ENCODE assay signal across 10 cellular contexts in genomic region chr2:18299423-18300212, GRCh38.
DNase-seq lines count a peak whose midpoint lies in the region; ATAC-seq and TF ChIP-seq lines count a peak whose summit lies in the region.
"Had no signal": no experiment of that assay in that cellular context is flagged by ENCODE, and none has a peak within 500 bp of the region (broad histone marks: within the 10 kb centered on the region; RNA-seq: fewer than 3 reads in every experiment).

No MANE protein-coding gene starts in this region.

- intact Hi-C loops in PC-9 (cut with micrococcal nuclease; ENCODE audit: unreplicated experiment), result loop anchor here (1.0 to 5.0 kb wide), 2 partner anchors 48 to 66 kb away; no protein-coding TSS in a partner anchor
- intact Hi-C loops in activated CD4-positive, alpha-beta memory T cell treated with anti-CD3 and anti-CD28 coated beads for 36 hours (cut with micrococcal nuclease), result no loop called here

- BruUV-seq in PC-9 (replicated peaks; lab: Mats Ljungman, UMichigan), result no TSS peak

- H4K20me1 ChIP-seq in PC-9 (ENCODE audit: insufficient read depth), result no peaks in the 10 kb centered on the region
- no peaks in the 10 kb centered on the region for H4K20me1 ChIP-seq in fibroblast of lung (ENCODE audit: control insufficient read depth, extremely low read depth, insufficient read depth, low read length)

- POLR2A ChIA-PET in PC-9 (lab: Charles Lee; ENCODE audit: unreplicated experiment), result interaction anchor here (0.6 kb wide), 2 partner anchors 421 to 1312 kb away, joined by 3 to 5 read pairs; partner anchors contain the start of gene KCNS3
- POLR2A ChIA-PET in activated CD4-positive, alpha-beta memory T cell treated with anti-CD3 and anti-CD28 coated beads for 36 hours (lab: Charles Lee), result no interaction called here

- peaks cover 34% of the 10 kb centered on the region for H3K4me1 ChIP-seq in PC-9 (replicated peaks; ENCODE audit: insufficient read depth)
- no peaks in the 10 kb centered on the region for H3K4me1 ChIP-seq in fibroblast of lung (ENCODE audit: control insufficient read depth, extremely low read depth, insufficient read depth, low read length)

- peak overlapping the region; percentile 80 for H3K27ac ChIP-seq in PC-9
- H3K27ac ChIP-seq in fibroblast of lung (ENCODE audit: insufficient read depth, low read length), result no peak overlapping the region
- H3K27ac ChIP-seq in substantia nigra (ENCODE audit: low read depth, low read length, poor library complexity, severe bottlenecking), result no peak overlapping the region

- no peak for ATAC-seq in stimulated activated effector memory CD8-positive, alpha-beta T cell treated with anti-CD3 and anti-CD28 coated beads, Interleukin-12 subunit alpha, Interleukin-12 subunit beta, amount 100 ng/mL, for 72 hours

- peaks cover 6% of the 10 kb centered on the region; the same call in 1 of the 2 replicates for H3K9me3 ChIP-seq in PC-9 (ENCODE audit: insufficient read depth, low read depth)
- H3K9me3 ChIP-seq in fibroblast of lung (ENCODE audit: control insufficient read depth, insufficient read depth, low read depth, low read length), result no peaks in the 10 kb centered on the region

- H3K4me3 Mint-ChIP-seq in neural crest cell, result peak overlapping the region; percentile 15
- H3K4me3 Mint-ChIP-seq in activated CD4-positive, alpha-beta memory T cell treated with anti-CD3 and anti-CD28 coated beads for 36 hours, result no peak overlapping the region
- no peak overlapping the region for H3K4me3 Mint-ChIP-seq in stimulated activated effector memory CD8-positive, alpha-beta T cell treated with anti-CD3 and anti-CD28 coated beads, Interleukin-12 subunit alpha, Interleukin-12 subunit beta, amount 100 ng/mL, for 72 hours
- H3K4me3 Mint-ChIP-seq: activated CD4-positive, alpha-beta T cell treated with anti-CD3 and anti-CD28 coated beads, Interleukin-2, amount 10 ng/mL, durations not matched to agents 24 days and 14 days had no signal

- peaks cover 24% of the 10 kb centered on the region for H3K4me1 Mint-ChIP-seq in neural crest cell
- H3K4me1 Mint-ChIP-seq in activated CD4-positive, alpha-beta memory T cell treated with anti-CD3 and anti-CD28 coated beads for 36 hours (ENCODE audit: low read depth), result no peaks in the 10 kb centered on the region
- no peaks in the 10 kb centered on the region for H3K4me1 Mint-ChIP-seq in stimulated activated effector memory CD8-positive, alpha-beta T cell treated with anti-CD3 and anti-CD28 coated beads, Interleukin-12 subunit alpha, Interleukin-12 subunit beta, amount 100 ng/mL, for 72 hours
- H3K4me1 Mint-ChIP-seq: activated CD4-positive, alpha-beta T cell treated with anti-CD3 and anti-CD28 coated beads, Interleukin-2, amount 10 ng/mL, durations not matched to agents 24 days and 14 days had no signal

- H3K4me3 ChIP-seq in PC-9, result peak overlapping the region; percentile 40
- H3K4me3 ChIP-seq in fibroblast of lung (replicated peaks in 1 of 4; ENCODE audit: control extremely low read depth in 1 of 4, insufficient read depth in 1 of 4, low read depth in 3 of 4, low read length in 4 of 4), result no peak overlapping the region
- H3K4me3 ChIP-seq: skin epidermis had no signal

- H3K27ac Mint-ChIP-seq in neural crest cell (ENCODE audit: unreplicated experiment), result peak overlapping the region; percentile 35
- no peak overlapping the region for H3K27ac Mint-ChIP-seq in activated CD4-positive, alpha-beta memory T cell treated with anti-CD3 and anti-CD28 coated beads for 36 hours
- no peak overlapping the region for H3K27ac Mint-ChIP-seq in stimulated activated effector memory CD8-positive, alpha-beta T cell treated with anti-CD3 and anti-CD28 coated beads, Interleukin-12 subunit alpha, Interleukin-12 subunit beta, amount 100 ng/mL, for 72 hours
- H3K27ac Mint-ChIP-seq: activated CD4-positive, alpha-beta T cell treated with anti-CD3 and anti-CD28 coated beads, Interleukin-2, amount 10 ng/mL, durations not matched to agents 24 days and 14 days had no signal

- H3K79me2 ChIP-seq in PC-9 (ENCODE audit: low read depth) (no peaks in the 10 kb centered on the region), fibroblast of lung (ENCODE audit: control insufficient read depth, insufficient read depth, low read length) (no peaks in the 10 kb centered on the region)

- DNase-seq in ELR (ENCODE audit: low read depth), result peak; percentile 93
- peak; percentile 71 to 99 for DNase-seq in PC-9
- DNase-seq in fibroblast of lung (ENCODE audit: low read depth in 2 of 2), result peak; percentile 71 to 99
- DNase-seq in neural crest cell (ENCODE audit: low read depth, low spot score), result no peak
- DNase-seq in substantia nigra (lab: John Stamatoyannopoulos, UW), result no peak
- no peak for DNase-seq in activated CD4-positive, alpha-beta memory T cell treated with anti-CD3 and anti-CD28 coated beads for 36 hours
- DNase-seq in stimulated activated effector memory CD8-positive, alpha-beta T cell treated with anti-CD3 and anti-CD28 coated beads, Interleukin-12 subunit alpha, Interleukin-12 subunit beta, amount 100 ng/mL, for 72 hours (ENCODE audit: low spot score in 2 of 2), result no peak
- DNase-seq in hypothalamus (lab: John Stamatoyannopoulos, UW), result no peak
- DNase-seq: activated CD4-positive, alpha-beta T cell treated with anti-CD3 and anti-CD28 coated beads, Interleukin-2, amount 10 ng/mL, durations not matched to agents 24 days and 14 days had no signal

- TF ChIP-seq CTCF in PC-9 (conservative IDR thresholded peaks at IDR 0.05), result no peak
- TF ChIP-seq CTCF in fibroblast of lung (conservative IDR thresholded peaks at IDR 0.05 in 1 of 2, IDR thresholded peaks at IDR 0.05 in 1 of 2; ENCODE audit: low read depth in 1 of 2, low read length in 2 of 2), result no peak
- no peak for TF ChIP-seq CTCF in neural crest cell (conservative IDR thresholded peaks at IDR 0.05)

- H3K27me3 ChIP-seq in PC-9 (ENCODE audit: insufficient read depth, low read depth) (no peaks in the 10 kb centered on the region), fibroblast of lung (ENCODE audit: control insufficient read depth, insufficient read depth, low read length) (no peaks in the 10 kb centered on the region)

- H3K9me3 Mint-ChIP-seq in neural crest cell, result no peaks in the 10 kb centered on the region
- H3K9me3 Mint-ChIP-seq in activated CD4-positive, alpha-beta memory T cell treated with anti-CD3 and anti-CD28 coated beads for 36 hours, result no peaks in the 10 kb centered on the region
- H3K9me3 Mint-ChIP-seq in stimulated activated effector memory CD8-positive, alpha-beta T cell treated with anti-CD3 and anti-CD28 coated beads, Interleukin-12 subunit alpha, Interleukin-12 subunit beta, amount 100 ng/mL, for 72 hours, result no peaks in the 10 kb centered on the region
- H3K9me3 Mint-ChIP-seq: activated CD4-positive, alpha-beta T cell treated with anti-CD3 and anti-CD28 coated beads, Interleukin-2, amount 10 ng/mL, durations not matched to agents 24 days and 14 days had no signal

- H3K9me2 ChIP-seq in PC-9 (ENCODE audit: insufficient read depth), result 0 out of 2 replicates have a peak, but pooled peaks cover 4% of the 10 kb centered on the region

- H3K36me3 ChIP-seq in PC-9 (ENCODE audit: low read depth), result no peaks in the 10 kb centered on the region
- H3K36me3 ChIP-seq in fibroblast of lung (ENCODE audit: control insufficient read depth, insufficient read depth, low read length), result no peaks in the 10 kb centered on the region

- CTCF ChIA-PET in PC-9 (lab: Charles Lee), result no interaction called here
- CTCF ChIA-PET in activated CD4-positive, alpha-beta memory T cell treated with anti-CD3 and anti-CD28 coated beads for 36 hours (lab: Charles Lee), result no interaction called here

- H3K27me3 Mint-ChIP-seq in neural crest cell (ENCODE audit: low read depth), result no peaks in the 10 kb centered on the region
- no peaks in the 10 kb centered on the region for H3K27me3 Mint-ChIP-seq in activated CD4-positive, alpha-beta memory T cell treated with anti-CD3 and anti-CD28 coated beads for 36 hours
- H3K27me3 Mint-ChIP-seq: activated CD4-positive, alpha-beta T cell treated with anti-CD3 and anti-CD28 coated beads, Interleukin-2, amount 10 ng/mL, durations not matched to agents 24 days and 14 days had no signal

- H2AFZ ChIP-seq in PC-9 (0 out of 2 replicates have a peak overlapping the region, but pooled peaks have one; percentile 17), fibroblast of lung (ENCODE audit: low read length) (no peak overlapping the region)

- H3K9ac ChIP-seq in fibroblast of lung (ENCODE audit: insufficient read depth, low read length), result no peak overlapping the region

- H3F3A ChIP-seq in PC-9 (ENCODE audit: insufficient read depth, low read depth), result peaks cover 24% of the 10 kb centered on the region

- H3K4me2 ChIP-seq in PC-9 (peak overlapping the region; percentile 72), fibroblast of lung (ENCODE audit: extremely low read depth, insufficient read depth, low read length) (peak overlapping the region; percentile 33)

- H3K36me3 Mint-ChIP-seq in neural crest cell (ENCODE audit: low read depth), result no peaks in the 10 kb centered on the region
- no peaks in the 10 kb centered on the region for H3K36me3 Mint-ChIP-seq in activated CD4-positive, alpha-beta memory T cell treated with anti-CD3 and anti-CD28 coated beads for 36 hours
- H3K36me3 Mint-ChIP-seq in stimulated activated effector memory CD8-positive, alpha-beta T cell treated with anti-CD3 and anti-CD28 coated beads, Interleukin-12 subunit alpha, Interleukin-12 subunit beta, amount 100 ng/mL, for 72 hours, result no peaks in the 10 kb centered on the region

Comparison
In these comparisons a context has a peak if more than half of its experiments do, and no peak if none do; other contexts are left out.
1. DNase-seq: peak in ELR (single experiment), PC-9 (2 of 2) and fibroblast of lung (2 of 2); none in neural crest cell (single experiment), substantia nigra (0 of 49), activated CD4-positive, alpha-beta memory T cell treated with anti-CD3 and anti-CD28 coated beads for 36 hours (single experiment), stimulated activated effector memory CD8-positive, alpha-beta T cell treated with anti-CD3 and anti-CD28 coated beads, Interleukin-12 subunit alpha, Interleukin-12 subunit beta, amount 100 ng/mL, for 72 hours (0 of 2) and hypothalamus (0 of 51).